20 cellular contexts compared by ENCODE assay signal in genomic region chr14:92630367-92630766, GRCh38.
DNase-seq lines count a peak whose midpoint lies in the region; ATAC-seq and TF ChIP-seq lines count a peak whose summit lies in the region.
"Had no signal": no experiment of that assay in that cellular context is flagged by ENCODE, and none has a peak within 500 bp of the region (broad histone marks: within the 10 kb centered on the region; RNA-seq: fewer than 3 reads in every experiment).

No MANE protein-coding gene starts in this region.

- no peaks in the 10 kb centered on the region for H3K27me3 ChIP-seq in adrenal gland
- H3K27me3 ChIP-seq: MG63 had no signal

- peaks cover 0 to 4% of the 10 kb centered on the region in 2 donors for H3K4me1 ChIP-seq in adrenal gland (replicated peaks in 1 of 2)
- H3K4me1 ChIP-seq: BE2C had no signal

- H3K27ac Mint-ChIP-seq in CD14-positive monocyte = peak overlapping the region in 6 of 7 donors; percentile 41 to 89 (median 72)
- H3K27ac Mint-ChIP-seq in central memory CD8-positive, alpha-beta T cell (ENCODE audit: low read depth) = peak overlapping the region; percentile 53
- H3K27ac Mint-ChIP-seq: CD4-positive, alpha-beta T cell; GM23338; HFFc6 had no signal

- H3K9me3 ChIP-seq in adrenal gland (replicated peaks in 1 of 3) = peaks cover 0 to 4% (median 0%) of the 10 kb centered on the region in 3 donors
- H3K9me3 ChIP-seq: BE2C had no signal

- TF ChIP-seq POLR2A in adrenal gland (IDR thresholded peaks at IDR 0.05) = no peak

- peaks cover 0 to 4% (median 0%) of the 10 kb centered on the region in 3 donors for H3K27me3 Mint-ChIP-seq in CD14-positive monocyte (ENCODE audit: low read depth in 3 of 3)
- no peaks in the 10 kb centered on the region for H3K27me3 Mint-ChIP-seq in central memory CD8-positive, alpha-beta T cell
- H3K27me3 Mint-ChIP-seq: CD4-positive, alpha-beta T cell had no signal

- POLR2A ChIA-PET in GM10248 (lab: Yijun Ruan, JAX) = interaction anchor here (0.5 to 0.6 kb wide), 2 partner anchors 34 to 96 kb away, joined by 3 to 4 read pairs; no protein-coding TSS in a partner anchor

- peaks cover 43 to 60% of the 10 kb centered on the region in 2 donors for H3K36me3 Mint-ChIP-seq in CD14-positive monocyte
- H3K36me3 Mint-ChIP-seq in central memory CD8-positive, alpha-beta T cell (ENCODE audit: insufficient read depth) = peaks cover 8% of the 10 kb centered on the region

- H3K27ac ChIP-seq in adrenal gland = no peak overlapping the region
- H3K27ac ChIP-seq: SK-N-MC had no signal

- 90 to 95% (median 91%) methylated on average over 2 of the region's 2 CpGs for WGBS in adrenal gland, 4 donors

- DNase-seq in CD14-positive monocyte (ENCODE audit: low spot score) (peak; percentile 43), mesenteric fat pad (ENCODE audit: low spot score) (peak; percentile 68), inferior parietal cortex (ENCODE audit: extremely low spot score) (no peak), GM10248 (ENCODE audit: extremely low spot score) (no peak), adrenal gland (no peak)
- DNase-seq in central memory CD8-positive, alpha-beta T cell (ENCODE audit: low spot score in 2 of 2) = no peak
- DNase-seq: BE2C; CD4-positive, alpha-beta T cell; HFFc6; KBM-7; MG63; NCI-H2029; NCI-H446; NCI-H524 treated with DMSO at 0.1 percent for 48 hours; NCI-H774; SIG-M5 had no signal

- CTCF ChIA-PET in GM10248 (lab: Yijun Ruan, JAX) = interaction anchor here (0.7 to 2.2 kb wide), 5 partner anchors 17 to 41 kb away, joined by 3 to 9 read pairs (median 3); no protein-coding TSS in a partner anchor

- no peak overlapping the region for H3K4me3 ChIP-seq in adrenal gland
- H3K4me3 ChIP-seq: GM23338, HAP-1, MG63, SK-N-MC had no signal

- H3K36me3 ChIP-seq in adrenal gland (replicated peaks in 1 of 2) = no peaks in the 10 kb centered on the region
- H3K36me3 ChIP-seq: BE2C, HAP-1 had no signal

- intact Hi-C loops in CD14-positive monocyte (cut with micrococcal nuclease) = no loop called here
- intact Hi-C loops in adrenal gland (cut with DNase I) = no loop called here

- peaks cover 23 to 32% (median 29%) of the 10 kb centered on the region in 7 donors for H3K9me3 Mint-ChIP-seq in CD14-positive monocyte
- peaks cover 11% of the 10 kb centered on the region for H3K9me3 Mint-ChIP-seq in central memory CD8-positive, alpha-beta T cell

- H3K4me1 Mint-ChIP-seq in CD14-positive monocyte = peaks cover 58% of the 10 kb centered on the region
- peaks cover 40% of the 10 kb centered on the region for H3K4me1 Mint-ChIP-seq in central memory CD8-positive, alpha-beta T cell

- TF ChIP-seq CTCF in CD14-positive monocyte (IDR thresholded peaks at IDR 0.05) = no peak
- TF ChIP-seq CTCF in GM10248 (IDR thresholded peaks at IDR 0.05; ENCODE audit: control extremely low read depth, extremely low read depth, low read depth, missing control alignments) = no peak
- TF ChIP-seq CTCF in adrenal gland (IDR thresholded peaks at IDR 0.05) = no peak

- no peak overlapping the region for H3K4me3 Mint-ChIP-seq in CD14-positive monocyte
- H3K4me3 Mint-ChIP-seq in central memory CD8-positive, alpha-beta T cell = no peak overlapping the region
- H3K4me3 Mint-ChIP-seq: CD4-positive, alpha-beta T cell; GM23338; HFFc6 had no signal

- no peak for ATAC-seq in central memory CD8-positive, alpha-beta T cell (replicated peaks; ENCODE audit: extremely low read depth, poor library complexity, severe bottlenecking)
- ATAC-seq in GM18867 (IDR thresholded peaks at IDR 0.05; ENCODE audit: unreplicated experiment) = no peak
- ATAC-seq: GM23338 had no signal

Comparison
In these comparisons a context has a peak if more than half of its experiments do, and no peak if none do; other contexts are left out.
1. DNase-seq: peak in CD14-positive monocyte (single experiment) and mesenteric fat pad (single experiment); none in central memory CD8-positive, alpha-beta T cell (0 of 2), inferior parietal cortex (single experiment), GM10248 (single experiment) and adrenal gland (0 of 7).